Comparison of ENCODE assay signal across 13 cellular contexts in the genomic region with DNA sequence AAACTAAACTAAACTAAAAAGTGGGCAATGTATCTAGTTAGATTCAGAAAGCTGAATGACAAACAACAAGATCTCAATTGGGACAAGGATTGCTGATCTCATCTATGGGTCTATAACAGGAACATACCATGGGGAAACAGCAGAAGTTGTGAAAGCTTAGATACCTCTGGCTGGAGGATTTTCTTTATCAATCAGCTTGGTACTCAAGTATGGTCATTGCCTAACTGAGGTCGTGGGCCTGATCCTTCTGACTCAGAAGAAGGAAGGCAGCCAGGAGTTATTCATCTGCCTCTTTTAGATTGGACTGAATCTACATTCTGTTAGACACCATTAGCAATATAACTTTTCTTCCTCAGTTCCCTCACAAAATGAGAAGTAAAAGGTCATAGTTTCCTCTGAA. TPM values are rescaled to one million over a fixed set of nuclear protein-coding genes. Genes with fewer than 3 reads are reported as not detected.
DNase-seq lines count a peak whose midpoint lies in the region; ATAC-seq and TF ChIP-seq lines count a peak whose summit lies in the region.
"Had no signal": no experiment of that assay in that cellular context is flagged by ENCODE, and none has a peak within 500 bp of the region (broad histone marks: within the 10 kb centered on the region; RNA-seq: fewer than 3 reads in every experiment).

No MANE protein-coding gene starts in this region.

- H2BK15ac ChIP-seq in H9 (ENCODE audit: low read depth, low read length) = no peak overlapping the region

- CTCF ChIA-PET in PC-9 (lab: Charles Lee) = no interaction called here

- H2BK20ac ChIP-seq in H9 (ENCODE audit: low read depth, low read length, poor library complexity, severe bottlenecking) = no peak overlapping the region

- H3K4me2 ChIP-seq in PC-9 (peak overlapping the region; percentile 1; the same call in 1 of the 2 replicates), fibroblast of lung (ENCODE audit: extremely low read depth, insufficient read depth, low read length) (no peak overlapping the region), H9 (ENCODE audit: insufficient read depth, insufficient read length, low read length) (no peak overlapping the region)

- peaks cover 34 to 40% (median 38%) of the 10 kb centered on the region in 3 experiments for H3K36me3 Mint-ChIP-seq in H9 (ENCODE audit: insufficient read depth in 1 of 3, low read depth in 3 of 3)

- BruUV-seq in PC-9 (replicated peaks; lab: Mats Ljungman, UMichigan) = no TSS peak

- no CpG with 5 or more reads among the region's 1 CpG for WGBS in H9 (ENCODE audit: extremely low coverage, insufficient read length, low lambda C conversion rate)

- no peak overlapping the region for H4K91ac ChIP-seq in H9 (ENCODE audit: insufficient read length, low read depth, low read length)

- ATAC-seq in left cardiac atrium (peak in 1 of 2 donors; percentile 88), Right ventricle myocardium superior (ENCODE audit: poor library complexity) (no peak), upper lobe of right lung (peak; percentile 60), HG02763 (IDR thresholded peaks at IDR 0.05; ENCODE audit: unreplicated experiment) (no peak), HG02642 (IDR thresholded peaks at IDR 0.05; ENCODE audit: poor library complexity, unreplicated experiment) (no peak)
- ATAC-seq: HCT116 had no signal

- H3K23ac ChIP-seq in H9 (ENCODE audit: insufficient read length, low read depth, low read length) = no peak overlapping the region

- no peak for TF ChIP-seq CTCF in PC-9 (conservative IDR thresholded peaks at IDR 0.05)
- TF ChIP-seq CTCF in fibroblast of lung (conservative IDR thresholded peaks at IDR 0.05 in 1 of 2, IDR thresholded peaks at IDR 0.05 in 1 of 2; ENCODE audit: low read depth in 1 of 2, low read length in 2 of 2) = no peak
- TF ChIP-seq CTCF in upper lobe of right lung (IDR thresholded peaks at IDR 0.05) = no peak
- TF ChIP-seq CTCF in H9 (conservative IDR thresholded peaks at IDR 0.05) = no peak

- no peak overlapping the region for H3K4me3 ChIP-seq in PC-9
- H3K4me3 ChIP-seq in fibroblast of lung (replicated peaks in 1 of 4; ENCODE audit: control extremely low read depth in 1 of 4, insufficient read depth in 1 of 4, low read depth in 3 of 4, low read length in 4 of 4) = no peak overlapping the region
- no peak overlapping the region for H3K4me3 ChIP-seq in upper lobe of right lung
- H3K4me3 ChIP-seq: skin epidermis had no signal

- H3K9me2 ChIP-seq in PC-9 (ENCODE audit: insufficient read depth) = no peaks in the 10 kb centered on the region

- no peak overlapping the region for H3K9ac ChIP-seq in fibroblast of lung (ENCODE audit: insufficient read depth, low read length)
- no peak overlapping the region for H3K9ac ChIP-seq in H9 (ENCODE audit: extremely low read depth, insufficient read length, low read length)

- H3K4ac ChIP-seq in H9 (ENCODE audit: low read depth, low read length) = no peak overlapping the region

- no peak overlapping the region for H3K27ac Mint-ChIP-seq in H9

- H3K27ac ChIP-seq in PC-9 (peak overlapping the region; percentile 1; the same call in 1 of the 2 replicates), fibroblast of lung (ENCODE audit: insufficient read depth, low read length) (no peak overlapping the region), upper lobe of right lung (no peak overlapping the region), H9 (ENCODE audit: insufficient read length, low read depth, low read length) (no peak overlapping the region)
- H3K27ac ChIP-seq: skin epidermis, VCaP had no signal

- H2BK5ac ChIP-seq in H9 (ENCODE audit: insufficient read length, low read length) = no peak overlapping the region

- H3K79me2 ChIP-seq in PC-9 (ENCODE audit: low read depth) = peaks cover 6% of the 10 kb centered on the region; the same call in 1 of the 2 replicates
- H3K79me2 ChIP-seq in fibroblast of lung (ENCODE audit: control insufficient read depth, insufficient read depth, low read length) = no peaks in the 10 kb centered on the region
- no peaks in the 10 kb centered on the region for H3K79me2 ChIP-seq in H9 (ENCODE audit: insufficient read depth, low read length)

- no peak overlapping the region for H4K8ac ChIP-seq in H9 (replicated peaks; ENCODE audit: insufficient read length, low read depth, low read length)

- POLR2A ChIA-PET in PC-9 (lab: Charles Lee; ENCODE audit: unreplicated experiment) = interaction anchor here (0.7 kb wide), 1 partner anchor 137 kb away, joined by 6 read pairs; no protein-coding TSS in a partner anchor

- no peak overlapping the region for H2BK12ac ChIP-seq in H9 (ENCODE audit: insufficient read length, low read depth, low read length)

- no peak overlapping the region for H3K4me3 Mint-ChIP-seq in H9

- no peaks in the 10 kb centered on the region for H3K27me3 Mint-ChIP-seq in H9 (ENCODE audit: low read depth)

- peaks cover 34% of the 10 kb centered on the region for H3K4me1 ChIP-seq in PC-9 (replicated peaks; ENCODE audit: insufficient read depth)
- peaks cover 11% of the 10 kb centered on the region for H3K4me1 ChIP-seq in fibroblast of lung (ENCODE audit: control insufficient read depth, extremely low read depth, insufficient read depth, low read length)
- peaks cover 8% of the 10 kb centered on the region for H3K4me1 ChIP-seq in upper lobe of right lung
- H3K4me1 ChIP-seq in H9 (ENCODE audit: insufficient read depth, low read length) = no peaks in the 10 kb centered on the region; the same call in 1 of the 2 replicates

- no peaks in the 10 kb centered on the region for H3K23me2 ChIP-seq in H9 (ENCODE audit: insufficient read length, low read depth, low read length, poor library complexity, severe bottlenecking)

- H3F3A ChIP-seq in PC-9 (ENCODE audit: insufficient read depth, low read depth) = 0 out of 2 replicates have a peak, but pooled peaks cover 6% of the 10 kb centered on the region

- peaks cover 27 to 31% of the 10 kb centered on the region in 2 experiments for H3K9me3 Mint-ChIP-seq in H9

- intact Hi-C loops in left cardiac atrium (cut with DNase I) = no loop called here
- intact Hi-C loops in Right ventricle myocardium superior (cut with DNase I) = no loop called here
- intact Hi-C loops in PC-9 (cut with micrococcal nuclease; ENCODE audit: unreplicated experiment) = no loop called here
- intact Hi-C loops in upper lobe of right lung (cut with DNase I) = no loop called here

- H2BK120ac ChIP-seq in H9 (ENCODE audit: low read depth, low read length, poor library complexity, severe bottlenecking) = no peak overlapping the region

- no peak overlapping the region for H3K56ac ChIP-seq in H9 (ENCODE audit: insufficient read length, low read depth, low read length)

- no peak overlapping the region for H3K14ac ChIP-seq in H9 (ENCODE audit: insufficient read depth, low read length)

- no peak overlapping the region for H2AK5ac ChIP-seq in H9 (ENCODE audit: insufficient read length, low read length)

- DNase-seq in left cardiac atrium (peak; percentile 34), Right ventricle myocardium superior (no peak), PC-9 (peak in 1 of 2 experiments; percentile 34), fibroblast of lung (ENCODE audit: low read depth in 2 of 2) (peak; percentile 90 to 91), upper lobe of right lung (no peak), H9 (no peak)
- DNase-seq: C1 segment of cervical spinal cord, NCI-H1436 treated with DMSO at 0.1 percent for 48 hours had no signal

- H3K27me3 ChIP-seq in PC-9 (ENCODE audit: insufficient read depth, low read depth) (no peaks in the 10 kb centered on the region), fibroblast of lung (ENCODE audit: control insufficient read depth, insufficient read depth, low read length) (no peaks in the 10 kb centered on the region), upper lobe of right lung (no peaks in the 10 kb centered on the region), H9 (ENCODE audit: insufficient read depth, low read length) (no peaks in the 10 kb centered on the region)

- 0 out of 2 replicates have a peak, but pooled peaks cover 5% of the 10 kb centered on the region for H3K36me3 ChIP-seq in PC-9 (ENCODE audit: low read depth)
- no peaks in the 10 kb centered on the region for H3K36me3 ChIP-seq in fibroblast of lung (ENCODE audit: control insufficient read depth, insufficient read depth, low read length)
- H3K36me3 ChIP-seq in upper lobe of right lung = no peaks in the 10 kb centered on the region

- no peaks in the 10 kb centered on the region for H3K79me1 ChIP-seq in H9 (ENCODE audit: insufficient read depth, low read depth, low read length, poor library complexity, severe bottlenecking)

- H2AFZ ChIP-seq in PC-9 = no peak overlapping the region
- H2AFZ ChIP-seq in fibroblast of lung (ENCODE audit: low read length) = no peak overlapping the region
- no peak overlapping the region for H2AFZ ChIP-seq in H9 (ENCODE audit: low read length)

- peaks cover 2 to 5% of the 10 kb centered on the region in 2 experiments for H3K4me1 Mint-ChIP-seq in H9

- no peaks in the 10 kb centered on the region for H4K20me1 ChIP-seq in PC-9 (ENCODE audit: insufficient read depth)
- H4K20me1 ChIP-seq in fibroblast of lung (ENCODE audit: control insufficient read depth, extremely low read depth, insufficient read depth, low read length) = no peaks in the 10 kb centered on the region
- no peaks in the 10 kb centered on the region for H4K20me1 ChIP-seq in H9 (ENCODE audit: control insufficient read depth, insufficient read depth, insufficient read length)

- H3K9me3 ChIP-seq in PC-9 (ENCODE audit: insufficient read depth, low read depth) = peaks cover 5% of the 10 kb centered on the region
- no peaks in the 10 kb centered on the region for H3K9me3 ChIP-seq in fibroblast of lung (ENCODE audit: control insufficient read depth, insufficient read depth, low read depth, low read length)
- H3K9me3 ChIP-seq in upper lobe of right lung = no peaks in the 10 kb centered on the region
- no peaks in the 10 kb centered on the region for H3K9me3 ChIP-seq in H9 (ENCODE audit: control insufficient read depth, low read depth, low read length)

- no peak overlapping the region for H3K18ac ChIP-seq in H9 (ENCODE audit: insufficient read length, low read depth, low read length)

- H4K5ac ChIP-seq in H9 (ENCODE audit: insufficient read length, low read depth, low read length) = no peak overlapping the region

- no peak overlapping the region for H3T11ph ChIP-seq in H9 (ENCODE audit: low read length)

RNA-seq across cellular contexts. Expression of a gene that starts 39.7 kb away (rescaled TPM):
- total RNA-seq in left cardiac atrium (10 to 100 TPM; 34.4 to 46.9 TPM), Right ventricle myocardium superior (32.0 TPM), PC-9 (2021) (85.7 and 93.4 TPM in 2 replicates), fibroblast of lung (19.2 and 20.8 TPM in 2 replicates), upper lobe of right lung (49.0 TPM), H9 (2021) (96.0 and 101 TPM in 2 replicates)
- 32.8 and 34.9 TPM in 2 replicates for polyA plus RNA-seq in fibroblast of lung
- 38.2 and 48.1 TPM in 2 replicates for polyA plus RNA-seq in fibroblast of lung (2012)
- 2.0 and 10.4 TPM in 2 replicates for polyA minus RNA-seq in fibroblast of lung (ENCODE audit: low replicate concordance)

Comparison
In these comparisons a context has a peak if more than half of its experiments do, and no peak if none do; other contexts are left out.
1. DNase-seq: peak in left cardiac atrium (single experiment) and fibroblast of lung (2 of 2); none in Right ventricle myocardium superior (single experiment), upper lobe of right lung (single experiment) and H9 (single experiment).